ENCODE assay signal across 26 cellular contexts in the genomic region with DNA sequence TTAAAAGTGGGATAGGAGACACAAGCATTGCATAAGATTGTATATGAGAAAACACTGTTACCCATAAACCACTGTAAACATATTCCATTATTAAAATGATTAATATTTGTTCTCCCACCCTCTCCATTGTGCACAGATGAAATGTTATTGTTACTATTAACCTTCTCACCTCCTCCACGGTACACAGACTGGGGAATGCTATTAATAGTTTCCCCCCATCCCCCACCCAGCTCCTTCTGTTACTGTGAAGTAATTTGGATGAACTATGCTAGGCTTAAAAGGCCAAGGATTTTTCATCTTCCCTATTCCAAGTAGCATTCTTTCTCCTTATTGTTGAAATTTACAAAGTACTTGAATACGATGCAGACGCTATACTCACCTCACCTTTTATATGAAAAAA.
"Had no signal": no experiment of that assay in that cellular context is flagged by ENCODE, and none has a peak within 500 bp of the region (broad histone marks: within the 10 kb centered on the region; RNA-seq: fewer than 3 reads in every experiment).

No MANE protein-coding gene starts in this region.

- H3K4me3 Mint-ChIP-seq: activated CD4-positive, alpha-beta memory T cell treated with anti-CD3 and anti-CD28 coated beads for 36 hours; activated CD4-positive, alpha-beta T cell treated with anti-CD3 and anti-CD28 coated beads, Interleukin-2, amount 10 ng/mL, durations not matched to agents 7 days and 5 days; activated naive CD4-positive, alpha-beta T cell treated with anti-CD3 and anti-CD28 coated beads, Interleukin-2, amount 10 ng/mL, durations not matched to agents 7 days and 5 days; activated naive CD8-positive, alpha-beta T cell treated with anti-CD3 and anti-CD28 coated beads for 36 hours; activated T-cell treated with anti-CD3 and anti-CD28 coated beads, Interleukin-2, amount 50 U/mL, for 72 hours; T-helper 1 cell treated with Interleukin-12 subunit alpha and Interleukin-12 subunit beta and Interleukin-4 antibody, amounts not matched to agents 30 μg/mL and 1 μg/mL, for 36 hours had no signal

- H3K27ac ChIP-seq: breast epithelium, Peyer's patch, RWPE1, SJSA1, VCaP had no signal

- H3K9me3 ChIP-seq: breast epithelium, Peyer's patch, SJSA1 had no signal

- ATAC-seq: activated T-cell treated with anti-CD3 and anti-CD28 coated beads, Interleukin-2, amount 50 U/mL, for 72 hours; K562 had no signal

- H3K27me3 Mint-ChIP-seq: activated CD4-positive, alpha-beta memory T cell treated with anti-CD3 and anti-CD28 coated beads for 36 hours; activated CD4-positive, alpha-beta T cell treated with anti-CD3 and anti-CD28 coated beads, Interleukin-2, amount 10 ng/mL, durations not matched to agents 7 days and 5 days; activated naive CD4-positive, alpha-beta T cell treated with anti-CD3 and anti-CD28 coated beads, Interleukin-2, amount 10 ng/mL, durations not matched to agents 7 days and 5 days; activated naive CD8-positive, alpha-beta T cell treated with anti-CD3 and anti-CD28 coated beads for 36 hours had no signal

- H3K4me3 ChIP-seq: breast epithelium, K562, Peyer's patch, SJSA1 had no signal

- H3K4me1 Mint-ChIP-seq: activated CD4-positive, alpha-beta T cell treated with anti-CD3 and anti-CD28 coated beads, Interleukin-2, amount 10 ng/mL, durations not matched to agents 7 days and 5 days; activated naive CD4-positive, alpha-beta T cell treated with anti-CD3 and anti-CD28 coated beads, Interleukin-2, amount 10 ng/mL, durations not matched to agents 7 days and 5 days; activated naive CD8-positive, alpha-beta T cell treated with anti-CD3 and anti-CD28 coated beads for 36 hours had no signal

- H3K36me3 Mint-ChIP-seq: activated CD4-positive, alpha-beta memory T cell treated with anti-CD3 and anti-CD28 coated beads for 36 hours; activated naive CD4-positive, alpha-beta T cell treated with anti-CD3 and anti-CD28 coated beads, Interleukin-2, amount 10 ng/mL, durations not matched to agents 7 days and 5 days; activated naive CD8-positive, alpha-beta T cell treated with anti-CD3 and anti-CD28 coated beads for 36 hours had no signal

- H3K27ac Mint-ChIP-seq: activated CD4-positive, alpha-beta memory T cell treated with anti-CD3 and anti-CD28 coated beads for 36 hours; activated CD4-positive, alpha-beta T cell treated with anti-CD3 and anti-CD28 coated beads, Interleukin-2, amount 10 ng/mL, durations not matched to agents 7 days and 5 days; activated naive CD4-positive, alpha-beta T cell treated with anti-CD3 and anti-CD28 coated beads, Interleukin-2, amount 10 ng/mL, durations not matched to agents 7 days and 5 days; activated naive CD8-positive, alpha-beta T cell treated with anti-CD3 and anti-CD28 coated beads for 36 hours; activated T-cell treated with anti-CD3 and anti-CD28 coated beads, Interleukin-2, amount 50 U/mL, for 72 hours; activated T-helper 2 cell treated with anti-CD3 and anti-CD28 coated beads, Interferon-gamma antibody, Interleukin-2, Interleukin-4, amounts not matched to agents 10 μg/mL and 5 μg/mL and 100 μg/mL, durations not matched to agents 14 hours and 24 hours and 36 hours; T-helper 1 cell treated with Interleukin-12 subunit alpha and Interleukin-12 subunit beta and Interleukin-4 antibody, amounts not matched to agents 30 μg/mL and 1 μg/mL, for 36 hours had no signal

- H3K9me3 Mint-ChIP-seq: activated CD4-positive, alpha-beta memory T cell treated with anti-CD3 and anti-CD28 coated beads for 36 hours; activated CD4-positive, alpha-beta T cell treated with anti-CD3 and anti-CD28 coated beads, Interleukin-2, amount 10 ng/mL, durations not matched to agents 7 days and 5 days; activated naive CD4-positive, alpha-beta T cell treated with anti-CD3 and anti-CD28 coated beads, Interleukin-2, amount 10 ng/mL, durations not matched to agents 7 days and 5 days; activated naive CD8-positive, alpha-beta T cell treated with anti-CD3 and anti-CD28 coated beads for 36 hours; activated T-helper 2 cell treated with anti-CD3 and anti-CD28 coated beads, Interferon-gamma antibody, Interleukin-2, Interleukin-4, amounts not matched to agents 10 μg/mL and 5 μg/mL and 100 μg/mL, durations not matched to agents 14 hours and 24 hours and 36 hours; T-helper 1 cell treated with Interleukin-12 subunit alpha and Interleukin-12 subunit beta and Interleukin-4 antibody, amounts not matched to agents 30 μg/mL and 1 μg/mL, for 36 hours had no signal

- H3K36me3 ChIP-seq: breast epithelium, Peyer's patch, SJSA1 had no signal

- DNase-seq: activated CD4-positive, alpha-beta memory T cell treated with anti-CD3 and anti-CD28 coated beads for 36 hours; activated CD4-positive, alpha-beta T cell treated with anti-CD3 and anti-CD28 coated beads, Interleukin-2, amount 10 ng/mL, durations not matched to agents 7 days and 5 days; activated CD4-positive, CD25-positive, alpha-beta regulatory T cell; activated CD8-positive, alpha-beta memory T cell treated with anti-CD3 and anti-CD28 coated beads for 24 hours; activated gamma-delta T cell treated with Interleukin-2 at 50 U/mL for 16 hours; activated naive CD4-positive, alpha-beta T cell treated with anti-CD3 and anti-CD28 coated beads, Interleukin-2, amount 10 ng/mL, durations not matched to agents 7 days and 5 days; activated naive CD8-positive, alpha-beta T cell treated with anti-CD3 and anti-CD28 coated beads for 36 hours; activated T-cell treated with anti-CD3 and anti-CD28 coated beads for 4 hours; activated T-cell treated with anti-CD3 and anti-CD28 coated beads, Interleukin-2, amount 50 U/mL, for 72 hours; anterior cingulate cortex; central memory CD4-positive, alpha-beta T cell; MM.1S; NCI-H1105 treated with DMSO at 0.1 percent for 48 hours; NCI-H1436 treated with DMSO at 0.1 percent for 48 hours; NCI-H187; NCI-H446; NCI-H524 treated with DMSO at 0.1 percent for 48 hours; Peyer's patch; T-helper 9 cell had no signal
